Comparison of ENCODE assay signal across 1 cellular context in the genomic region with DNA sequence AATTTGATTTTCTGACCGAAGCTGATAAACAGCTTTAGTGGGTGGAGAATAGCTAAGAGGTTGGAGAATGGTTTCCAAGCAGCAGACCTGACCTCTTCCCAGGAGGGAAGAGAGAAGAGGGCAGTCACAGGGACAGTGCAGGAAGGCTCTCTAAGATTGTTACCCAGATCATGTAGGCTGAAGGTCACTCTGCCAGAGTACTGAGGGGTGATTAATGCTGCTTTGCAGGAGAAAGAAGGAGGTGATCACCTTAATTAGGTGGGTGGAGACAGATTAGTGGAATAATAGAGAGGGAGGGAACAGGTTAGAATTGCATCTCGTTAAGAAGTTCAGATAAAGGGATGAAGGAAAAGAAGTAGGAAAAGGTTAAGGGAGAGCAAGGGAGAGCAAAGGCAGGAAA.
A peak's percentile ranks its signal among the peaks of the same experiment; 100 is the strongest.
TF ChIP-seq lines count a peak whose summit lies in the region.

No MANE protein-coding gene starts in this region.

TF ChIP-seq in GM23338, 12 proteins besides CTCF, POLR2A, EP300 and RAD21 (continued from another document):
- TF ChIP-seq, protein P1, sequence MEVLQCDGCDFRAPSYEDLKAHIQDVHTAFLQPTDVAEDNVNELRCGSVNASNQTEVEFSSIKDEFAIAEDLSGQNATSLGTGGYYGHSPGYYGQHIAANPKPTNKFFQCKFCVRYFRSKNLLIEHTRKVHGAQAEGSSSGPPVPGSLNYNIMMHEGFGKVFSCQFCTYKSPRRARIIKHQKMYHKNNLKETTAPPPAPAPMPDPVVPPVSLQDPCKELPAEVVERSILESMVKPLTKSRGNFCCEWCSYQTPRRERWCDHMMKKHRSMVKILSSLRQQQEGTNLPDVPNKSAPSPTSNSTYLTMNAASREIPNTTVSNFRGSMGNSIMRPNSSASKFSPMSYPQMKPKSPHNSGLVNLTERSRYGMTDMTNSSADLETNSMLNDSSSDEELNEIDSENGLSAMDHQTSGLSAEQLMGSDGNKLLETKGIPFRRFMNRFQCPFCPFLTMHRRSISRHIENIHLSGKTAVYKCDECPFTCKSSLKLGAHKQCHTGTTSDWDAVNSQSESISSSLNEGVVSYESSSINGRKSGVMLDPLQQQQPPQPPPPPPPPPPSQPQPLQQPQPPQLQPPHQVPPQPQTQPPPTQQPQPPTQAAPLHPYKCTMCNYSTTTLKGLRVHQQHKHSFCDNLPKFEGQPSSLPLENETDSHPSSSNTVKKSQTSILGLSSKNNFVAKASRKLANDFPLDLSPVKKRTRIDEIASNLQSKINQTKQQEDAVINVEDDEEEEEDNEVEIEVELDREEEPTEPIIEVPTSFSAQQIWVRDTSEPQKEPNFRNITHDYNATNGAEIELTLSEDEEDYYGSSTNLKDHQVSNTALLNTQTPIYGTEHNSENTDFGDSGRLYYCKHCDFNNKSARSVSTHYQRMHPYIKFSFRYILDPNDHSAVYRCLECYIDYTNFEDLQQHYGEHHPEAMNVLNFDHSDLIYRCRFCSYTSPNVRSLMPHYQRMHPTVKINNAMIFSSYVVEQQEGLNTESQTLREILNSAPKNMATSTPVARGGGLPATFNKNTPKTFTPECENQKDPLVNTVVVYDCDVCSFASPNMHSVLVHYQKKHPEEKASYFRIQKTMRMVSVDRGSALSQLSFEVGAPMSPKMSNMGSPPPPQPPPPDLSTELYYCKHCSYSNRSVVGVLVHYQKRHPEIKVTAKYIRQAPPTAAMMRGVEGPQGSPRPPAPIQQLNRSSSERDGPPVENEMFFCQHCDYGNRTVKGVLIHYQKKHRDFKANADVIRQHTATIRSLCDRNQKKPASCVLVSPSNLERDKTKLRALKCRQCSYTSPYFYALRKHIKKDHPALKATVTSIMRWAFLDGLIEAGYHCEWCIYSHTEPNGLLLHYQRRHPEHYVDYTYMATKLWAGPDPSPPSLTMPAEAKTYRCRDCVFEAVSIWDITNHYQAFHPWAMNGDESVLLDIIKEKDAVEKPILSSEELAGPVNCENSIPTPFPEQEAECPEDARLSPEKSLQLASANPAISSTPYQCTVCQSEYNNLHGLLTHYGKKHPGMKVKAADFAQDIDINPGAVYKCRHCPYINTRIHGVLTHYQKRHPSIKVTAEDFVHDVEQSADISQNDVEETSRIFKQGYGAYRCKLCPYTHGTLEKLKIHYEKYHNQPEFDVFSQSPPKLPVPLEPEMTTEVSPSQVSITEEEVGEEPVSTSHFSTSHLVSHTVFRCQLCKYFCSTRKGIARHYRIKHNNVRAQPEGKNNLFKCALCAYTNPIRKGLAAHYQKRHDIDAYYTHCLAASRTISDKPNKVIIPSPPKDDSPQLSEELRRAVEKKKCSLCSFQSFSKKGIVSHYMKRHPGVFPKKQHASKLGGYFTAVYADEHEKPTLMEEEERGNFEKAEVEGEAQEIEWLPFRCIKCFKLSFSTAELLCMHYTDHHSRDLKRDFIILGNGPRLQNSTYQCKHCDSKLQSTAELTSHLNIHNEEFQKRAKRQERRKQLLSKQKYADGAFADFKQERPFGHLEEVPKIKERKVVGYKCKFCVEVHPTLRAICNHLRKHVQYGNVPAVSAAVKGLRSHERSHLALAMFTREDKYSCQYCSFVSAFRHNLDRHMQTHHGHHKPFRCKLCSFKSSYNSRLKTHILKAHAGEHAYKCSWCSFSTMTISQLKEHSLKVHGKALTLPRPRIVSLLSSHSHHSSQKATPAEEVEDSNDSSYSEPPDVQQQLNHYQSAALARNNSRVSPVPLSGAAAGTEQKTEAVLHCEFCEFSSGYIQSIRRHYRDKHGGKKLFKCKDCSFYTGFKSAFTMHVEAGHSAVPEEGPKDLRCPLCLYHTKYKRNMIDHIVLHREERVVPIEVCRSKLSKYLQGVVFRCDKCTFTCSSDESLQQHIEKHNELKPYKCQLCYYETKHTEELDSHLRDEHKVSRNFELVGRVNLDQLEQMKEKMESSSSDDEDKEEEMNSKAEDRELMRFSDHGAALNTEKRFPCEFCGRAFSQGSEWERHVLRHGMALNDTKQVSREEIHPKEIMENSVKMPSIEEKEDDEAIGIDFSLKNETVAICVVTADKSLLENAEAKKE (CRISPR knock-in tag; IDR thresholded peaks at IDR 0.05): peak; percentile 56; the same call in 1 of the 2 replicates
TF ChIP-seq in GM23338: peak in this region for 1.
